Comparison of ENCODE assay signal across 9 cellular contexts in genomic region chr13:52599853-52600603, GRCh38. TPM values are rescaled to one million over a fixed set of nuclear protein-coding genes. Genes with fewer than 3 reads are reported as not detected.
DNase-seq lines count a peak whose midpoint lies in the region; ATAC-seq, FAIRE-seq and TF ChIP-seq lines count a peak whose summit lies in the region.
"Had no signal": no experiment of that assay in that cellular context is flagged by ENCODE, and none has a peak within 500 bp of the region (broad histone marks: within the 10 kb centered on the region; RNA-seq: fewer than 3 reads in every experiment).

No MANE protein-coding gene starts in this region.

- H3K4me3 ChIP-seq in endothelial cell of umbilical vein (replicated peaks in 1 of 3; ENCODE audit: insufficient read depth in 1 of 3, low read depth in 1 of 3, low read length in 3 of 3) (peak overlapping the region; percentile 54 to 81 (median 68)), mucosa of descending colon (no peak overlapping the region)
- H3K4me3 ChIP-seq: K562 had no signal

- ATAC-seq in GM18858 (IDR thresholded peaks at IDR 0.05; ENCODE audit: unreplicated experiment) = peak; percentile 50
- peak; percentile 71 for ATAC-seq in HG03135 (IDR thresholded peaks at IDR 0.05; ENCODE audit: unreplicated experiment)
- ATAC-seq in mucosa of descending colon = peak; percentile 78
- ATAC-seq: K562 had no signal

- H3K9me1 ChIP-seq in endothelial cell of umbilical vein (replicated peaks; ENCODE audit: control insufficient read depth, extremely low read depth, insufficient read depth, low read length) = no peaks in the 10 kb centered on the region

- dilution Hi-C loops in endothelial cell of umbilical vein (cut with MboI; ENCODE audit: extremely low pct_ligation_motif_present, low sequenced_read_pairs) = no loop called here

- H3K36me3 ChIP-seq in endothelial cell of umbilical vein (ENCODE audit: control insufficient read depth in 2 of 2, extremely low read depth in 1 of 2, insufficient read depth in 2 of 2, low read length in 2 of 2) (no peaks in the 10 kb centered on the region), mucosa of descending colon (ENCODE audit: low read depth) (no peaks in the 10 kb centered on the region)

- DNase-seq in AML-193 (lab: John Stamatoyannopoulos, UW) (peak; percentile 56 to 57), SK-N-DZ (ENCODE audit: low spot score) (peak; percentile 66), endothelial cell of umbilical vein (ENCODE audit: low read depth, low spot score) (peak; percentile 40), mucosa of descending colon (no peak), GF-D8 (lab: John Stamatoyannopoulos, UW) (no peak), mesenteric fat pad (ENCODE audit: low spot score) (no peak)

- intact Hi-C loops in endothelial cell of umbilical vein (cut with micrococcal nuclease) (loop anchor here (1.0 to 2.0 kb wide), 2 partner anchors 52 to 145 kb away; partner anchors contain the start of genes CKAP2 and SUGT1), mucosa of descending colon (cut with DNase I, micrococcal nuclease) (no loop called here)

- no peaks in the 10 kb centered on the region for H3K27me3 ChIP-seq in endothelial cell of umbilical vein (ENCODE audit: control insufficient read depth in 2 of 2, insufficient read depth in 2 of 2, low read length in 2 of 2)

- TF ChIP-seq CTCF in endothelial cell of umbilical vein (IDR thresholded peaks at IDR 0.05; ENCODE audit: extremely low read depth in 1 of 2, insufficient read depth in 1 of 2, low read depth in 1 of 2, low read length in 2 of 2) = no peak
- TF ChIP-seq CTCF in mucosa of descending colon (IDR thresholded peaks at IDR 0.05) = no peak

- H3K4me1 ChIP-seq in endothelial cell of umbilical vein (ENCODE audit: control insufficient read depth, extremely low read depth, insufficient read depth, low read length) (peaks cover 23% of the 10 kb centered on the region), mucosa of descending colon (ENCODE audit: low read depth) (no peaks in the 10 kb centered on the region)

- no peaks in the 10 kb centered on the region for H3K9me3 ChIP-seq in endothelial cell of umbilical vein (replicated peaks; ENCODE audit: control insufficient read depth, insufficient read depth, low read length)
- no peaks in the 10 kb centered on the region for H3K9me3 ChIP-seq in mucosa of descending colon

- H3K27ac ChIP-seq in endothelial cell of umbilical vein (ENCODE audit: insufficient read depth, low read depth, low read length) = peak overlapping the region; percentile 93

- peaks cover 17% of the 10 kb centered on the region for H3K79me2 ChIP-seq in endothelial cell of umbilical vein (ENCODE audit: control insufficient read depth, insufficient read depth, low read length)

- FAIRE-seq in endothelial cell of umbilical vein (lab: Jason Lieb, UNC) = no peak
- FAIRE-seq: K562 had no signal

- peak overlapping the region; percentile 75 for H2AFZ ChIP-seq in endothelial cell of umbilical vein (ENCODE audit: low read depth, low read length)

- peak; percentile 39 for TF ChIP-seq POLR2A in endothelial cell of umbilical vein (IDR thresholded peaks at IDR 0.05; ENCODE audit: low read depth, low read length)

- CTCF ChIA-PET in endothelial cell of umbilical vein (lab: Charles Lee) = interaction anchor here (1.0 to 3.1 kb wide), 5 partner anchors 9 to 368 kb away, joined by 3 to 14 read pairs (median 8); partner anchors contain the start of gene SUGT1

- POLR2A ChIA-PET in endothelial cell of umbilical vein (lab: Charles Lee) = interaction anchor here (2.5 kb wide), 1 partner anchor 17 kb away, joined by 6 read pairs; no protein-coding TSS in a partner anchor

- peak overlapping the region; percentile 91 for H3K9ac ChIP-seq in endothelial cell of umbilical vein (replicated peaks; ENCODE audit: extremely low read depth, insufficient read depth, low read length)

- H4K20me1 ChIP-seq in endothelial cell of umbilical vein (replicated peaks; ENCODE audit: control insufficient read depth, extremely low read depth, insufficient read depth, low read length) = no peaks in the 10 kb centered on the region

- no TSS peak for BruUV-seq in endothelial cell of umbilical vein (replicated peaks; lab: Mats Ljungman, UMichigan)

- peak overlapping the region; percentile 77 for H3K4me2 ChIP-seq in endothelial cell of umbilical vein (ENCODE audit: insufficient read depth, low read length)

TF ChIP-seq in endothelial cell of umbilical vein, 7 proteins besides CTCF, POLR2A, EP300 and RAD21:
- TF ChIP-seq JUN (IDR thresholded peaks at IDR 0.05; ENCODE audit: borderline replicate concordance, insufficient read depth, insufficient read length, low read depth) (no peak), POLR2AphosphoS5 (IDR thresholded peaks at IDR 0.05; ENCODE audit: insufficient read depth, low read depth, low read length) (peak; percentile 49), GATA2 (IDR thresholded peaks at IDR 0.05; ENCODE audit: insufficient read depth, insufficient read length, low read depth, low read length) (no peak)

RNA-seq across cellular contexts. Expression of gene HNRNPA1L2, which starts 42.2 kb away (rescaled TPM):
- polyA plus RNA-seq in SK-N-DZ (2014; cell fraction: cytosol; rRNA removed) = 4.0 and 7.0 TPM in 2 replicates
- polyA plus RNA-seq in SK-N-DZ (2014; cell fraction: nucleus; rRNA removed) = 5.9 and 7.9 TPM in 2 replicates
- 11.7 and 12.4 TPM in 2 replicates for total RNA-seq in endothelial cell of umbilical vein
- 3.7 and 5.4 TPM in 2 replicates for polyA plus RNA-seq in endothelial cell of umbilical vein
- polyA plus RNA-seq in endothelial cell of umbilical vein (2011; cell fraction: cytosol; rRNA removed) = 10.3 and 12.2 TPM in 2 replicates
- polyA plus RNA-seq in endothelial cell of umbilical vein (2011; cell fraction: nucleus; rRNA removed) = 35.2 and 38.3 TPM in 2 replicates
- 19.5 and 26.5 TPM in 2 replicates for polyA plus RNA-seq in endothelial cell of umbilical vein (2012)
- polyA minus RNA-seq in endothelial cell of umbilical vein = 6.2 and 7.1 TPM in 2 replicates
- polyA minus RNA-seq in endothelial cell of umbilical vein (2011; cell fraction: cytosol; rRNA and poly(A)+ RNA removed) = 1.2 TPM
- polyA minus RNA-seq in endothelial cell of umbilical vein (2011; cell fraction: nucleus; rRNA and poly(A)+ RNA removed) = 9.7 and 14.2 TPM in 2 replicates
- total RNA-seq in mucosa of descending colon = 1 to 10 TPM; 4.5 to 5.2 (median 5.0) TPM
- total RNA-seq in mesenteric fat pad = 2.3 TPM

RNA-seq across cellular contexts. Expression of gene SUGT1, which starts 52.6 kb away (rescaled TPM):
- 50.7 and 52.5 TPM in 2 replicates for polyA plus RNA-seq in SK-N-DZ (2014; cell fraction: cytosol; rRNA removed)
- polyA plus RNA-seq in SK-N-DZ (2014; cell fraction: nucleus; rRNA removed) = 27.4 and 36.2 TPM in 2 replicates
- total RNA-seq in endothelial cell of umbilical vein (74.2 and 78.8 TPM in 2 replicates), mucosa of descending colon (10 to 100 TPM; 41.3 to 57.7 (median 44.6) TPM), mesenteric fat pad (43.8 TPM)
- 15.2 and 21.7 TPM in 2 replicates for polyA plus RNA-seq in endothelial cell of umbilical vein
- polyA plus RNA-seq in endothelial cell of umbilical vein (2011; cell fraction: cytosol; rRNA removed) = 31.3 and 36.6 TPM in 2 replicates
- 25.0 and 34.0 TPM in 2 replicates for polyA plus RNA-seq in endothelial cell of umbilical vein (2011; cell fraction: nucleus; rRNA removed)
- 67.7 and 98.6 TPM in 2 replicates for polyA plus RNA-seq in endothelial cell of umbilical vein (2012)
- polyA minus RNA-seq in endothelial cell of umbilical vein = 40.1 and 45.0 TPM in 2 replicates
- polyA minus RNA-seq in endothelial cell of umbilical vein (2011; cell fraction: cytosol; rRNA and poly(A)+ RNA removed) = 12.8 TPM
- polyA minus RNA-seq in endothelial cell of umbilical vein (2011; cell fraction: nucleus; rRNA and poly(A)+ RNA removed) = 27.3 and 28.7 TPM in 2 replicates

Comparison
In these comparisons a context has a peak if more than half of its experiments do, and no peak if none do; other contexts are left out.
1. DNase-seq: peak in AML-193 (2 of 2), SK-N-DZ (single experiment) and endothelial cell of umbilical vein (single experiment); none in mucosa of descending colon (0 of 3), GF-D8 (single experiment) and mesenteric fat pad (single experiment).
2. Peak in every context shown above with its lines, with median percentiles within 50 percentile points of each other: ATAC-seq.